1 cellular context compared by ENCODE assay signal in genomic region chr13:78410847-78411246, GRCh38.
TF ChIP-seq lines count a peak whose summit lies in the region.

No MANE protein-coding gene starts in this region.

TF ChIP-seq in GM23338, 12 proteins besides CTCF, POLR2A, EP300 and RAD21 (continued from another document):
- no peak for TF ChIP-seq REST (IDR thresholded peaks at IDR 0.05; ENCODE audit: unreplicated experiment)
- TF ChIP-seq POLR2AphosphoS5 (IDR thresholded peaks at IDR 0.05; ENCODE audit: low read depth): no peak
- no peak for TF ChIP-seq EZH2phosphoT487 (IDR thresholded peaks at IDR 0.05; ENCODE audit: unreplicated experiment)
- no peak for TF ChIP-seq ETS1 (IDR thresholded peaks at IDR 0.05)
- no peak for TF ChIP-seq ZNF114 (CRISPR knock-in tag; IDR thresholded peaks at IDR 0.05)
- no peak for TF ChIP-seq ZNF462 (CRISPR knock-in tag; IDR thresholded peaks at IDR 0.05)
- no peak for TF ChIP-seq STAT1 (IDR thresholded peaks at IDR 0.05; ENCODE audit: unreplicated experiment)
- no peak for TF ChIP-seq JUNB (IDR thresholded peaks at IDR 0.05; ENCODE audit: unreplicated experiment)
